ENCODE assay signal across 25 cellular contexts in the genomic region with DNA sequence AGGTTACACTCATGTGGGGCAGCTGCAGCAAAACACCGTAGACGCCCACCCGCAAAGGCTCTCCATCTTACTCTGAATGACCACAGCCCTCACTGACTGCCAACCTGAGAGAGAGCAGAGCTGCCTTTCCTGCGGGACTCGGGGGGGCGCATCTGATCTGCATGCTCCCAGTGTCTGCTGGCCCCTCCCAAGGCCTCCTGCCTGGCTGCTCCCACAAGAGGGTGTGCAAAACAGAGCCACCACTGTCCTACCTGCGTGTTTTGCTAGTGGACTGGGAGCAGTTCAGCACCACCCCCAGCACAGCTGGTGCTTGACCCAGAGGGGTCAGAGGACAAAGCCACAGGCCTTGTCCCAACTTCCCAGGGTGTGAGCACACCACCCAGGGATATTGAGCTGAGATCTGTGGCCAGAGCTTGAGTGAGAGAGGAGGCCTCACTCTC.
DNase-seq lines count a peak whose midpoint lies in the region; ATAC-seq, FAIRE-seq and TF ChIP-seq lines count a peak whose summit lies in the region.
"Had no signal": no experiment of that assay in that cellular context is flagged by ENCODE, and none has a peak within 500 bp of the region (broad histone marks: within the 10 kb centered on the region; RNA-seq: fewer than 3 reads in every experiment).

No MANE protein-coding gene starts in this region.

- H3K27me3 ChIP-seq in HUES6 (ENCODE audit: control insufficient read depth, insufficient read depth, low read length), result no peaks in the 10 kb centered on the region
- no peaks in the 10 kb centered on the region for H3K27me3 ChIP-seq in H1 (replicated peaks in 1 of 4; ENCODE audit: control insufficient read depth in 3 of 4, extremely low read depth in 1 of 4, insufficient read depth in 3 of 4, low read length in 3 of 4)
- H3K27me3 ChIP-seq in mesenchymal stem cell (ENCODE audit: control insufficient read depth in 1 of 2, insufficient read depth in 1 of 2, low read length in 2 of 2), result peaks cover 7 to 12% of the 10 kb centered on the region in 2 experiments
- no peaks in the 10 kb centered on the region for H3K27me3 ChIP-seq in vagina
- H3K27me3 ChIP-seq: BE2C; BLaER1 treated with 17β-estradiol and CSF1 and Interleukin-3, amounts not matched to agents 10 nM and 100 nM had no signal

- H3K36me3 Mint-ChIP-seq in stimulated activated effector memory CD8-positive, alpha-beta T cell treated with anti-CD3 and anti-CD28 coated beads, Interleukin-12 subunit alpha, Interleukin-12 subunit beta, amount 100 ng/mL, for 72 hours, result no peaks in the 10 kb centered on the region
- H3K36me3 Mint-ChIP-seq: CD14-positive monocyte; CD8-positive, alpha-beta memory T cell had no signal

- H4K20me1 ChIP-seq in H1 (replicated peaks in 1 of 2; ENCODE audit: control insufficient read depth in 1 of 2, insufficient read depth in 2 of 2, low read length in 2 of 2), result no peaks in the 10 kb centered on the region
- H4K20me1 ChIP-seq: BLaER1 treated with 17β-estradiol and CSF1 and Interleukin-3, amounts not matched to agents 10 nM and 100 nM had no signal

- ATAC-seq in stimulated activated effector memory CD8-positive, alpha-beta T cell treated with anti-CD3 and anti-CD28 coated beads, Interleukin-12 subunit alpha, Interleukin-12 subunit beta, amount 100 ng/mL, for 72 hours, result peak; percentile 26
- no peak for ATAC-seq in left cardiac atrium
- ATAC-seq: A549, GM12878, HCT116 had no signal

- no peak overlapping the region for H3K4me3 ChIP-seq in HUES6 (ENCODE audit: low read depth, low read length)
- no peak overlapping the region for H3K4me3 ChIP-seq in H1 (ENCODE audit: extremely low read depth in 1 of 4, insufficient read depth in 2 of 4, low read depth in 3 of 4, low read length in 4 of 4)
- H3K4me3 ChIP-seq in mesenchymal stem cell (ENCODE audit: insufficient read depth in 1 of 2, low read depth in 1 of 2, low read length in 2 of 2), result no peak overlapping the region
- no peak overlapping the region for H3K4me3 ChIP-seq in vagina
- H3K4me3 ChIP-seq: A549; BLaER1 treated with 17β-estradiol and CSF1 and Interleukin-3, amounts not matched to agents 10 nM and 100 nM; GM12878; GM23248 had no signal

- H4K8ac ChIP-seq in H1 (ENCODE audit: extremely low read depth, insufficient read depth, low read length), result no peak overlapping the region
- no peak overlapping the region for H4K8ac ChIP-seq in mesenchymal stem cell (ENCODE audit: low read length)

- H4K5ac ChIP-seq in H1 (ENCODE audit: insufficient read length, low read depth, low read length), result no peak overlapping the region

- no peaks in the 10 kb centered on the region for H3K4me1 Mint-ChIP-seq in stimulated activated effector memory CD8-positive, alpha-beta T cell treated with anti-CD3 and anti-CD28 coated beads, Interleukin-12 subunit alpha, Interleukin-12 subunit beta, amount 100 ng/mL, for 72 hours
- H3K4me1 Mint-ChIP-seq: CD14-positive monocyte; CD8-positive, alpha-beta memory T cell; H9 had no signal

- H3K4me3 Mint-ChIP-seq in stimulated activated effector memory CD8-positive, alpha-beta T cell treated with anti-CD3 and anti-CD28 coated beads, Interleukin-12 subunit alpha, Interleukin-12 subunit beta, amount 100 ng/mL, for 72 hours, result no peak overlapping the region
- H3K4me3 Mint-ChIP-seq: CD14-positive monocyte; CD4-positive, alpha-beta T cell; CD8-positive, alpha-beta memory T cell; H9 had no signal

- H3K27ac ChIP-seq in HUES6 (ENCODE audit: low read depth, low read length), result no peak overlapping the region; the same call in 1 of the 2 replicates
- no peak overlapping the region for H3K27ac ChIP-seq in H1 (ENCODE audit: low read depth, low read length)
- no peak overlapping the region for H3K27ac ChIP-seq in mesenchymal stem cell (ENCODE audit: low read length, poor library complexity, severe bottlenecking)
- H3K27ac ChIP-seq in vagina, result no peak overlapping the region
- H3K27ac ChIP-seq: A549; BLaER1 treated with 17β-estradiol and CSF1 and Interleukin-3, amounts not matched to agents 10 nM and 100 nM; GM23248 had no signal

- H2AFZ ChIP-seq in H1 (ENCODE audit: low read length) (no peak overlapping the region), mesenchymal stem cell (ENCODE audit: low read depth, low read length) (no peak overlapping the region)
- H2AFZ ChIP-seq: GM23248 had no signal

- no peak overlapping the region for H3K27ac Mint-ChIP-seq in stimulated activated effector memory CD8-positive, alpha-beta T cell treated with anti-CD3 and anti-CD28 coated beads, Interleukin-12 subunit alpha, Interleukin-12 subunit beta, amount 100 ng/mL, for 72 hours
- H3K27ac Mint-ChIP-seq: CD14-positive monocyte; CD4-positive, alpha-beta T cell; CD8-positive, alpha-beta memory T cell; H9 had no signal

- H3K4me1 ChIP-seq in HUES6 (ENCODE audit: control insufficient read depth, insufficient read depth, low read length), result no peaks in the 10 kb centered on the region; the same call in 1 of the 2 replicates
- H3K4me1 ChIP-seq in H1 (replicated peaks in 1 of 4; ENCODE audit: control insufficient read depth in 3 of 4, insufficient read depth in 4 of 4, low read length in 3 of 4), result no peaks in the 10 kb centered on the region; a peak in 1 of 7 replicates
- no peaks in the 10 kb centered on the region for H3K4me1 ChIP-seq in mesenchymal stem cell (ENCODE audit: control insufficient read depth, insufficient read depth, low read depth, low read length)
- H3K4me1 ChIP-seq in vagina, result no peaks in the 10 kb centered on the region
- H3K4me1 ChIP-seq: A549, BE2C had no signal

- H3K9me3 ChIP-seq in HUES6 (ENCODE audit: control insufficient read depth, insufficient read depth, low read depth, low read length) (no peaks in the 10 kb centered on the region; the same call in 1 of the 2 replicates), H1 (ENCODE audit: insufficient read depth in 2 of 2, low read depth in 1 of 2, low read length in 1 of 2) (no peaks in the 10 kb centered on the region), mesenchymal stem cell (ENCODE audit: control insufficient read depth, low read length) (no peaks in the 10 kb centered on the region), vagina (no peaks in the 10 kb centered on the region)
- H3K9me3 ChIP-seq: A549, BE2C had no signal

- no peak for TF ChIP-seq RAD21 in H1 (IDR thresholded peaks at IDR 0.05 in 1 of 2, conservative IDR thresholded peaks at IDR 0.05 in 1 of 2; ENCODE audit: low read depth in 2 of 2, low read length in 2 of 2)

- CTCF ChIA-PET in H1 (lab: Charles Lee; ENCODE audit: partially characterized antibody), result interaction anchor here (0.9 to 1.0 kb wide), 4 partner anchors 10 to 591 kb away, joined by 3 read pairs; no protein-coding TSS in a partner anchor

- H2BK15ac ChIP-seq in H1 (ENCODE audit: low read length) (no peak overlapping the region), mesenchymal stem cell (ENCODE audit: low read depth, poor library complexity, severe bottlenecking) (no peak overlapping the region)

- H3K18ac ChIP-seq in H1 (ENCODE audit: extremely low read depth, low read length) (no peak overlapping the region), mesenchymal stem cell (ENCODE audit: low read depth in 1 of 2, low read length in 2 of 2) (no peak overlapping the region)

- POLR2A ChIA-PET in H1 (lab: Charles Lee; ENCODE audit: partially characterized antibody), result interaction anchor here (0.6 kb wide), 1 partner anchor 356 kb away, joined by 3 read pairs; no protein-coding TSS in a partner anchor

- no peak overlapping the region for H2BK5ac ChIP-seq in H1 (ENCODE audit: low read depth, low read length)
- H2BK5ac ChIP-seq in mesenchymal stem cell (ENCODE audit: low read depth, low read length, poor library complexity, severe bottlenecking), result no peak overlapping the region

- intact Hi-C loops in vagina (cut with DNase I), result no loop called here
- intact Hi-C loops in left cardiac atrium (cut with DNase I), result no loop called here

- H3K79me1 ChIP-seq in H1 (ENCODE audit: low read depth, low read length) (no peaks in the 10 kb centered on the region), mesenchymal stem cell (replicated peaks; ENCODE audit: low read length, poor library complexity, severe bottlenecking) (no peaks in the 10 kb centered on the region)

- H3K23me2 ChIP-seq in H1 (ENCODE audit: low read depth, low read length), result no peaks in the 10 kb centered on the region

- no peak overlapping the region for H3K14ac ChIP-seq in H1 (ENCODE audit: insufficient read length)
- peak overlapping the region in 1 of 2 experiments; percentile 93 for H3K14ac ChIP-seq in mesenchymal stem cell (ENCODE audit: low read length in 2 of 2)

- H2BK20ac ChIP-seq in H1 (ENCODE audit: low read length), result no peak overlapping the region

- H3K36me3 ChIP-seq in HUES6 (ENCODE audit: control insufficient read depth, insufficient read depth, low read length) (no peaks in the 10 kb centered on the region), H1 (ENCODE audit: control insufficient read depth in 2 of 4, insufficient read depth in 4 of 4, low read length in 3 of 4) (no peaks in the 10 kb centered on the region), mesenchymal stem cell (ENCODE audit: control insufficient read depth in 1 of 2, insufficient read depth in 2 of 2, low read depth in 1 of 2, low read length in 2 of 2) (no peaks in the 10 kb centered on the region), vagina (no peaks in the 10 kb centered on the region)
- H3K36me3 ChIP-seq: BE2C; BLaER1 treated with 17β-estradiol and CSF1 and Interleukin-3, amounts not matched to agents 10 nM and 100 nM had no signal

- H2BK12ac ChIP-seq in H1 (ENCODE audit: low read depth, low read length) (no peak overlapping the region), mesenchymal stem cell (ENCODE audit: low read length in 2 of 2) (no peak overlapping the region)

- no peak overlapping the region for H3K56ac ChIP-seq in H1 (replicated peaks; ENCODE audit: insufficient read length, low read depth, low read length)

- no peak for FAIRE-seq in H1 (lab: Jason Lieb, UNC)
- FAIRE-seq: A549, D721Med, GM12878 had no signal

- whole genome bisulfite sequencing in H1 (ENCODE audit: extremely low coverage in 1 of 2, insufficient coverage in 1 of 2, insufficient read length in 1 of 2, insufficient replicate concordance in 2 of 2, low coverage in 1 of 2, low lambda C conversion rate in 2 of 2, missing lambda C conversion rate in 1 of 2), 2 experiments, result 91% methylated on average over 7 of the region's 7 CpGs; no CpG with 5 or more reads in 1 of the 2 experiments
- 89% methylated on average over 7 of the region's 7 CpGs for WGBS in mesenchymal stem cell

- no peaks in the 10 kb centered on the region for H3K79me2 ChIP-seq in H1 (ENCODE audit: control insufficient read depth in 1 of 2, insufficient read depth in 2 of 2, low read length in 2 of 2)

- TF ChIP-seq CTCF in H1 (IDR thresholded peaks at IDR 0.05; ENCODE audit: control extremely low read depth in 1 of 3, insufficient read depth in 1 of 3, low read depth in 1 of 3, low read length in 3 of 3), result no peak
- no peak for TF ChIP-seq CTCF in vagina (IDR thresholded peaks at IDR 0.05)

- H3K23ac ChIP-seq in H1 (ENCODE audit: insufficient read length) (no peak overlapping the region), mesenchymal stem cell (ENCODE audit: low read length in 2 of 2) (no peak overlapping the region)

- H3K9ac ChIP-seq in HUES6 (ENCODE audit: low read length) (peak overlapping the region; percentile 38), H1 (replicated peaks in 1 of 4; ENCODE audit: extremely low read depth in 1 of 4, low read depth in 3 of 4, low read length in 3 of 4) (no peak overlapping the region; a peak in 1 of 7 replicates), mesenchymal stem cell (ENCODE audit: low read length) (no peak overlapping the region)
- H3K9ac ChIP-seq: BLaER1 treated with 17β-estradiol and CSF1 and Interleukin-3, amounts not matched to agents 10 nM and 100 nM; GM23248 had no signal

- H2BK120ac ChIP-seq in H1 (replicated peaks; ENCODE audit: low read depth, low read length) (no peak overlapping the region), mesenchymal stem cell (ENCODE audit: low read depth, low read length) (no peak overlapping the region)

- no peak for TF ChIP-seq EP300 in H1 (IDR thresholded peaks at IDR 0.05; ENCODE audit: borderline replicate concordance in 1 of 2, low read depth in 2 of 2, low read length in 2 of 2)

- no peak overlapping the region for H2AK5ac ChIP-seq in H1 (ENCODE audit: low read depth, low read length)
- no peak overlapping the region for H2AK5ac ChIP-seq in mesenchymal stem cell (ENCODE audit: low read length, severe bottlenecking)

- H3K9me3 Mint-ChIP-seq in stimulated activated effector memory CD8-positive, alpha-beta T cell treated with anti-CD3 and anti-CD28 coated beads, Interleukin-12 subunit alpha, Interleukin-12 subunit beta, amount 100 ng/mL, for 72 hours, result no peaks in the 10 kb centered on the region
- H3K9me3 Mint-ChIP-seq: H9 had no signal

- DNase-seq in H1 (ENCODE audit: low read depth in 1 of 2, low spot score in 2 of 2) (no peak), mesenchymal stem cell (no peak), vagina (ENCODE audit: extremely low spot score in 2 of 2) (no peak), NCI-H526 (lab: John Stamatoyannopoulos, UW) (no peak), left cardiac atrium (no peak)
- DNase-seq in stimulated activated effector memory CD8-positive, alpha-beta T cell treated with anti-CD3 and anti-CD28 coated beads, Interleukin-12 subunit alpha, Interleukin-12 subunit beta, amount 100 ng/mL, for 72 hours (ENCODE audit: low spot score in 2 of 2), result no peak
- DNase-seq: 8988T; ACHN; AML-193; BE2C; CD4-positive, alpha-beta T cell; CD8-positive, alpha-beta memory T cell; DMS 273 treated with DMSO at 0.1 percent for 48 hours; DMS79; EL; GDM1; GM23248; H9 had no signal

- no peak overlapping the region for H4K91ac ChIP-seq in H1 (replicated peaks; ENCODE audit: insufficient read length, low read length)
- H4K91ac ChIP-seq in mesenchymal stem cell (ENCODE audit: low read length), result peak overlapping the region; percentile 21

- H3K4me2 ChIP-seq in H1 (ENCODE audit: insufficient read depth in 1 of 2, low read depth in 2 of 2, low read length in 2 of 2) (no peak overlapping the region), mesenchymal stem cell (ENCODE audit: low read length, poor library complexity, severe bottlenecking) (no peak overlapping the region)
- H3K4me2 ChIP-seq: A549 had no signal

- no peak for TF ChIP-seq POLR2A in H1 (IDR thresholded peaks at IDR 0.05; ENCODE audit: control extremely low read depth in 1 of 2, low read depth in 2 of 2, low read length in 2 of 2)
- no peak for TF ChIP-seq POLR2A in vagina (IDR thresholded peaks at IDR 0.05)

- H3K4ac ChIP-seq in H1 (replicated peaks; ENCODE audit: insufficient read length, low read depth, low read length) (peak overlapping the region; percentile 33), mesenchymal stem cell (ENCODE audit: low read depth in 1 of 2, low read length in 2 of 2) (no peak overlapping the region)
